ENCODE assay signal across 14 cellular contexts in genomic region chr16:81861503-81861902, GRCh38.
A peak's percentile ranks its signal among the peaks of the same experiment; 100 is the strongest.
DNase-seq lines count a peak whose midpoint lies in the region; ATAC-seq, FAIRE-seq and TF ChIP-seq lines count a peak whose summit lies in the region.
"Had no signal": no experiment of that assay in that cellular context is flagged by ENCODE, and none has a peak within 500 bp of the region (broad histone marks: within the 10 kb centered on the region; RNA-seq: fewer than 3 reads in every experiment).

No MANE protein-coding gene starts in this region.

- ATAC-seq in left ventricle myocardium superior (no peak), GM18870 (IDR thresholded peaks at IDR 0.05; ENCODE audit: unreplicated experiment) (no peak), HG03520 (IDR thresholded peaks at IDR 0.05; ENCODE audit: unreplicated experiment) (no peak)
- ATAC-seq in natural killer cell treated with Interleukin-12 subunit alpha and Interleukin-12 subunit beta and Interleukin-15 and Interleukin-18, amount 100 ng/mL, for 72 hours = peak; percentile 87 to 90
- ATAC-seq: left colon had no signal

- peak overlapping the region; percentile 79 for H3K4me3 Mint-ChIP-seq in natural killer cell treated with Interleukin-12 subunit alpha and Interleukin-12 subunit beta and Interleukin-15 and Interleukin-18, amount 100 ng/mL, for 72 hours
- H3K4me3 Mint-ChIP-seq: type B pancreatic cell had no signal

- no peaks in the 10 kb centered on the region for H3K36me3 ChIP-seq in right atrium auricular region
- H3K36me3 ChIP-seq in bronchial epithelial cell (ENCODE audit: control insufficient read depth, insufficient read depth, low read length) = no peaks in the 10 kb centered on the region
- no peaks in the 10 kb centered on the region for H3K36me3 ChIP-seq in sigmoid colon

- H3K4me3 ChIP-seq in right atrium auricular region = no peak overlapping the region
- H3K4me3 ChIP-seq in bronchial epithelial cell (ENCODE audit: low read depth, low read length) = no peak overlapping the region
- H3K4me3 ChIP-seq in sigmoid colon = no peak overlapping the region
- H3K4me3 ChIP-seq: spleen had no signal

- H3K9me3 ChIP-seq in right atrium auricular region (no peaks in the 10 kb centered on the region), sigmoid colon (no peaks in the 10 kb centered on the region)
- H3K9me3 ChIP-seq: spleen had no signal

- 81% methylated on average over 10 of the region's 10 CpGs for WGBS in sigmoid colon, 2 donors

- no peaks in the 10 kb centered on the region for H3K27me3 ChIP-seq in right atrium auricular region
- peaks cover 9% of the 10 kb centered on the region for H3K27me3 ChIP-seq in bronchial epithelial cell (ENCODE audit: control insufficient read depth, insufficient read depth, low read length)
- peaks cover 0 to 23% (median 0%) of the 10 kb centered on the region in 3 donors for H3K27me3 ChIP-seq in sigmoid colon
- H3K27me3 ChIP-seq: spleen had no signal

- H3K27ac ChIP-seq in right atrium auricular region (peak overlapping the region; percentile 11 to 41), sigmoid colon (peak overlapping the region in 2 of 4 donors; percentile 4 to 57)

- TF ChIP-seq CTCF in right atrium auricular region (IDR thresholded peaks at IDR 0.05) = no peak
- TF ChIP-seq CTCF in bronchial epithelial cell (IDR thresholded peaks at IDR 0.05; ENCODE audit: insufficient read depth, low read length, severe bottlenecking) = no peak
- no peak for TF ChIP-seq CTCF in sigmoid colon (IDR thresholded peaks at IDR 0.05)

- intact Hi-C loops in left ventricle myocardium superior (cut with micrococcal nuclease) = no loop called here
- intact Hi-C loops in sigmoid colon (cut with DNase I) = no loop called here

- DNase-seq in right atrium auricular region (ENCODE audit: low spot score) (no peak), left ventricle myocardium superior (no peak), bronchial epithelial cell (ENCODE audit: low read depth) (peak; percentile 8), HuH-7 (ENCODE audit: low spot score) (no peak), sigmoid colon (no peak)
- no peak for DNase-seq in natural killer cell treated with Interleukin-12 subunit alpha and Interleukin-12 subunit beta and Interleukin-15 and Interleukin-18, amount 100 ng/mL, for 72 hours (ENCODE audit: low spot score)
- DNase-seq: DMS 273 treated with DMSO at 0.1 percent for 48 hours, left colon, spleen, T-helper 1 cell had no signal

- FAIRE-seq in bronchial epithelial cell (lab: Jason Lieb, UNC) = no peak

- H3K4me1 ChIP-seq in right atrium auricular region = no peaks in the 10 kb centered on the region
- no peaks in the 10 kb centered on the region for H3K4me1 ChIP-seq in sigmoid colon

- no peaks in the 10 kb centered on the region for H3K9me3 Mint-ChIP-seq in natural killer cell treated with Interleukin-12 subunit alpha and Interleukin-12 subunit beta and Interleukin-15 and Interleukin-18, amount 100 ng/mL, for 72 hours
- H3K9me3 Mint-ChIP-seq: activated T-helper 2 cell treated with anti-CD3 and anti-CD28 coated beads, Interferon-gamma antibody, Interleukin-2, Interleukin-4, amounts not matched to agents 10 μg/mL and 5 μg/mL and 100 μg/mL, durations not matched to agents 14 hours and 24 hours and 36 hours; type B pancreatic cell had no signal

- peaks cover 25 to 37% of the 10 kb centered on the region in 2 donors for H3K4me1 Mint-ChIP-seq in natural killer cell treated with Interleukin-12 subunit alpha and Interleukin-12 subunit beta and Interleukin-15 and Interleukin-18, amount 100 ng/mL, for 72 hours (ENCODE audit: low read depth in 2 of 2)

- no peaks in the 10 kb centered on the region for H3K27me3 Mint-ChIP-seq in natural killer cell treated with Interleukin-12 subunit alpha and Interleukin-12 subunit beta and Interleukin-15 and Interleukin-18, amount 100 ng/mL, for 72 hours

- TF ChIP-seq POLR2A in sigmoid colon (IDR thresholded peaks at IDR 0.05) = no peak

- TF ChIP-seq EP300 in sigmoid colon (IDR thresholded peaks at IDR 0.05) = no peak

- H3K36me3 Mint-ChIP-seq in natural killer cell treated with Interleukin-12 subunit alpha and Interleukin-12 subunit beta and Interleukin-15 and Interleukin-18, amount 100 ng/mL, for 72 hours = peaks cover 16% of the 10 kb centered on the region
- H3K36me3 Mint-ChIP-seq: type B pancreatic cell had no signal

- H3K27ac Mint-ChIP-seq in natural killer cell treated with Interleukin-12 subunit alpha and Interleukin-12 subunit beta and Interleukin-15 and Interleukin-18, amount 100 ng/mL, for 72 hours = peak overlapping the region; percentile 84 to 91
- H3K27ac Mint-ChIP-seq: activated T-helper 2 cell treated with anti-CD3 and anti-CD28 coated beads, Interferon-gamma antibody, Interleukin-2, Interleukin-4, amounts not matched to agents 10 μg/mL and 5 μg/mL and 100 μg/mL, durations not matched to agents 14 hours and 24 hours and 36 hours; type B pancreatic cell had no signal

Comparison
In these comparisons a context has a peak if more than half of its experiments do, and no peak if none do; other contexts are left out.
1. ATAC-seq: peak in natural killer cell treated with Interleukin-12 subunit alpha and Interleukin-12 subunit beta and Interleukin-15 and Interleukin-18, amount 100 ng/mL, for 72 hours (2 of 2); none in left ventricle myocardium superior (single experiment), GM18870 (single experiment) and HG03520 (single experiment).